In the genomic region with DNA sequence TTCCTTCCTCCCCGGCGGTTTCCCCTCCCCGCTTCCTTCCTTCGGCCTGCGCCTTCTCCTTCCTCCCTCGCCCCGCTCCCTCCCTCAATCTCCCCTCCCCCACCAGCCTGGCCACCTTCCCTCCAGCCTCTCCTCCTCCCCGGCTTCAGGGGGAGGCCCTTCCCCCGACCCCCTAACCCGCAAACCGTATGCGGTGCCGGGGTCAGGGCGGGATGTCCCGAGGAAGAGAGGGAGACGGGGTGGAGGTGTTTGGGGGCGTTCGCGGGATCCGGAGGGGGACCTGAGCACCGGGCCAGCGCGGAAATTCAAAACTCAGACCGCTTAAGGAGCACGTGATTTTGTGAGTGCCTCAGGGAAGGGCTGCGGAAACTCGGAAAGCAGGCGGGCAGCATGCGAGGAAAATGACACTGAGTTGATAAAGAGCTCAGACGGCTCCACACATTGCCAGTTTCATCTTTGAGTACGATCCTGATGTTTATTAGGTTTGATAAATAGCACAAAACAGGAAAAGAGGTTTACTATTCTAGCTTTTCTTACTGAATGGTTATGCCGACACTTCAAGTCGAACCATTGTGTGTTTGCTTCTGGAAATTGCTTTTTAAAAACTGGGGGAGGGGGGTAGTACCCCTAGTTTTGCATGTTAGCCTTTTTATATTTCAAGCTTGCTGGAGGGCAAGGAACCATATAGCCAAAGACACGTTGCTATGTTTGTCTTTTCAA, we compare ENCODE assay signal across 8 cellular contexts. TPM values are rescaled to one million over a fixed set of nuclear protein-coding genes. Genes with fewer than 3 reads are reported as not detected.
DNase-seq lines count a peak whose midpoint lies in the region; ATAC-seq and TF ChIP-seq lines count a peak whose summit lies in the region.

No MANE protein-coding gene starts in this region.

- H3K4me1 Mint-ChIP-seq in CD4-positive, CD25-positive, alpha-beta regulatory T cell: peaks cover 20 to 54% (median 27%) of the 10 kb centered on the region in 4 donors
- H3K4me1 Mint-ChIP-seq in activated naive CD8-positive, alpha-beta T cell treated with anti-CD3 and anti-CD28 coated beads for 36 hours: peaks cover 36% of the 10 kb centered on the region

- TF ChIP-seq CTCF in OCI-LY7 (conservative IDR thresholded peaks at IDR 0.05; ENCODE audit: low read length): no peak
- TF ChIP-seq CTCF in heart right ventricle (IDR thresholded peaks at IDR 0.05): no peak
- TF ChIP-seq CTCF in psoas muscle (IDR thresholded peaks at IDR 0.05): no peak

- intact Hi-C loops in OCI-LY7 (cut with micrococcal nuclease; ENCODE audit: unreplicated experiment): loop anchor here (5.0 kb wide), 1 partner anchor 244 kb away; no protein-coding TSS in a partner anchor
- intact Hi-C loops in heart right ventricle (cut with DNase I): loop anchor here in 9 of 10 donors (5.0 to 10.0 kb wide), 10 partner anchors 63 to 703 kb away; a partner anchor contains a TSS
- intact Hi-C loops in psoas muscle (cut with DNase I): loop anchor here (5.0 to 10.0 kb wide), 3 partner anchors 61 to 197 kb away; a partner anchor contains a TSS

- POLR2A ChIA-PET in OCI-LY7 (lab: Charles Lee): interaction anchor here (0.5 to 1.6 kb wide), 10 partner anchors 17 to 938 kb away, joined by 3 to 8 read pairs (median 4); a partner anchor contains a TSS

- BruUV-seq in OCI-LY7 (replicated peaks; lab: Mats Ljungman, UMichigan): TSS peak; percentile 61

- peak overlapping the region; percentile 89 for H3K4me2 ChIP-seq in OCI-LY7 (ENCODE audit: low read length)

- H3K27ac Mint-ChIP-seq in CD4-positive, CD25-positive, alpha-beta regulatory T cell: peak overlapping the region; percentile 36 to 80 (median 52)
- H3K27ac Mint-ChIP-seq in activated naive CD8-positive, alpha-beta T cell treated with anti-CD3 and anti-CD28 coated beads for 36 hours: peak overlapping the region; percentile 95

- H3K27me3 Mint-ChIP-seq in CD4-positive, CD25-positive, alpha-beta regulatory T cell: peaks cover 75% of the 10 kb centered on the region
- H3K27me3 Mint-ChIP-seq in activated naive CD8-positive, alpha-beta T cell treated with anti-CD3 and anti-CD28 coated beads for 36 hours: peaks cover 14% of the 10 kb centered on the region

- H3K79me2 ChIP-seq in OCI-LY7 (ENCODE audit: insufficient read depth, low read depth, low read length): peaks cover 29% of the 10 kb centered on the region; the same call in 1 of the 2 replicates

- H3K36me3 ChIP-seq in CD4-positive, CD25-positive, alpha-beta regulatory T cell (ENCODE audit: control insufficient read depth, insufficient read depth, low read length): no peaks in the 10 kb centered on the region
- H3K36me3 ChIP-seq in OCI-LY7 (ENCODE audit: insufficient read depth, low read length) (no peaks in the 10 kb centered on the region), heart right ventricle (no peaks in the 10 kb centered on the region), psoas muscle (ENCODE audit: insufficient read depth in 1 of 2, low read depth in 1 of 2) (no peaks in the 10 kb centered on the region)

- 1 to 2% methylated on average over 29 to 34 of the region's 34 CpGs for WGBS in heart right ventricle, 2 donors
- WGBS in psoas muscle, 3 donors: 1 to 2% (median 2%) methylated on average over 30 to 34 of the region's 34 CpGs

- H3K27me3 ChIP-seq in CD4-positive, CD25-positive, alpha-beta regulatory T cell (ENCODE audit: control insufficient read depth, insufficient read depth, low read length): peaks cover 24% of the 10 kb centered on the region
- H3K27me3 ChIP-seq in heart right ventricle (peaks cover 0 to 87% (median 0%) of the 10 kb centered on the region in 7 donors), psoas muscle (ENCODE audit: insufficient read depth in 3 of 3, low read length in 2 of 3) (peaks cover 0 to 9% (median 5%) of the 10 kb centered on the region in 3 donors)

- no peaks in the 10 kb centered on the region for H3K9me3 ChIP-seq in CD4-positive, CD25-positive, alpha-beta regulatory T cell (ENCODE audit: control insufficient read depth in 2 of 2, low read length in 2 of 2)
- H3K9me3 ChIP-seq in OCI-LY7 (ENCODE audit: low read length) (no peaks in the 10 kb centered on the region), heart right ventricle (no peaks in the 10 kb centered on the region), psoas muscle (no peaks in the 10 kb centered on the region)

- CTCF ChIA-PET in OCI-LY7 (lab: Charles Lee; ENCODE audit: unreplicated experiment): no interaction called here

- no peaks in the 10 kb centered on the region for H3K9me2 ChIP-seq in OCI-LY7 (ENCODE audit: insufficient read depth, low read length)

- no peaks in the 10 kb centered on the region for H3K36me3 Mint-ChIP-seq in CD4-positive, CD25-positive, alpha-beta regulatory T cell
- H3K36me3 Mint-ChIP-seq in activated naive CD8-positive, alpha-beta T cell treated with anti-CD3 and anti-CD28 coated beads for 36 hours: peaks cover 20% of the 10 kb centered on the region

- peak overlapping the region; percentile 87 for H2AFZ ChIP-seq in OCI-LY7 (ENCODE audit: low read length)

- no peak overlapping the region for H3K27ac ChIP-seq in CD4-positive, CD25-positive, alpha-beta regulatory T cell (ENCODE audit: insufficient read depth, low read length, poor library complexity, severe bottlenecking)
- H3K27ac ChIP-seq in OCI-LY7 (ENCODE audit: low read depth, low read length, poor library complexity, severe bottlenecking) (peak overlapping the region; percentile 51), heart right ventricle (peak overlapping the region; percentile 64 to 99 (median 92)), psoas muscle (peak overlapping the region; percentile 88)

- peaks cover 0 to 7% (median 0%) of the 10 kb centered on the region in 7 donors for H3K9me3 Mint-ChIP-seq in CD4-positive, CD25-positive, alpha-beta regulatory T cell
- no peaks in the 10 kb centered on the region for H3K9me3 Mint-ChIP-seq in activated naive CD8-positive, alpha-beta T cell treated with anti-CD3 and anti-CD28 coated beads for 36 hours

- no peak overlapping the region for H3K4me3 ChIP-seq in CD4-positive, CD25-positive, alpha-beta regulatory T cell (ENCODE audit: low read depth, low read length)
- peak overlapping the region; percentile 82 for H3K4me3 ChIP-seq in OCI-LY7 (ENCODE audit: low read depth, low read length, poor library complexity, severe bottlenecking)
- H3K4me3 ChIP-seq in heart right ventricle: peak overlapping the region; percentile 50 to 97 (median 82)
- peak overlapping the region; percentile 87 for H3K4me3 ChIP-seq in psoas muscle

- 0 out of 2 replicates have a peak, but pooled peaks cover 6% of the 10 kb centered on the region for H4K20me1 ChIP-seq in OCI-LY7 (ENCODE audit: insufficient read depth, low read length)

- peak in 2 of 3 donors; percentile 15 to 47 for DNase-seq in CD4-positive, CD25-positive, alpha-beta regulatory T cell
- DNase-seq in OCI-LY7 (ENCODE audit: low spot score) (peak; percentile 66), heart right ventricle (peak in 1 of 2 donors; percentile 66), psoas muscle (no peak), islet precursor cell (no peak)
- DNase-seq in activated naive CD8-positive, alpha-beta T cell treated with anti-CD3 and anti-CD28 coated beads for 36 hours: no peak

- no peak for ATAC-seq in CD4-positive, CD25-positive, alpha-beta regulatory T cell (ENCODE audit: low read depth in 2 of 2)
- peak; percentile 1 for ATAC-seq in HG02973 (IDR thresholded peaks at IDR 0.05; ENCODE audit: unreplicated experiment)
- ATAC-seq in heart right ventricle: peak in 6 of 8 donors; percentile 2 to 13 (median 8)
- no peak for ATAC-seq in psoas muscle
- ATAC-seq in HG03280 (IDR thresholded peaks at IDR 0.05; ENCODE audit: unreplicated experiment): no peak

- H3K4me1 ChIP-seq in CD4-positive, CD25-positive, alpha-beta regulatory T cell (ENCODE audit: control insufficient read depth, insufficient read depth, low read length, poor library complexity, severe bottlenecking): peaks cover 60% of the 10 kb centered on the region
- H3K4me1 ChIP-seq in OCI-LY7 (ENCODE audit: insufficient read depth, low read length, poor library complexity, severe bottlenecking) (peaks cover 16% of the 10 kb centered on the region), heart right ventricle (peaks cover 5 to 38% (median 24%) of the 10 kb centered on the region in 9 donors), psoas muscle (peaks cover 6% of the 10 kb centered on the region)

- H3K4me3 Mint-ChIP-seq in CD4-positive, CD25-positive, alpha-beta regulatory T cell: peak overlapping the region; percentile 90 to 97 (median 94)
- H3K4me3 Mint-ChIP-seq in activated naive CD8-positive, alpha-beta T cell treated with anti-CD3 and anti-CD28 coated beads for 36 hours: peak overlapping the region; percentile 85

RNA-seq across cellular contexts. Expression of a gene that starts 5.4 kb away (rescaled TPM):
- total RNA-seq in CD4-positive, CD25-positive, alpha-beta regulatory T cell: 11.8 TPM
- 10 to 100 TPM in 1 of 4 donors, 1 to 10 TPM in 3; 3.5 to 10.6 (median 6.0) TPM for polyA plus RNA-seq in CD4-positive, CD25-positive, alpha-beta regulatory T cell
- 13.1 and 16.5 TPM in 2 replicates for total RNA-seq in OCI-LY7 (2014; rRNA removed; shearing (Covaris generic))
- 36.1 and 49.9 TPM in 2 replicates for total RNA-seq in OCI-LY7 (2022)
- 1 to 10 TPM; 4.8 to 6.1 TPM for total RNA-seq in activated naive CD8-positive, alpha-beta T cell treated with anti-CD3 and anti-CD28 coated beads for 36 hours
- total RNA-seq in heart right ventricle: 1 to 10 TPM; 3.6 to 10.0 (median 7.8) TPM
- polyA plus RNA-seq in heart right ventricle: 1 to 10 TPM; 1.6 to 3.7 TPM
- 1 to 10 TPM; 3.5 to 7.5 (median 4.2) TPM for total RNA-seq in psoas muscle
- 1 to 10 TPM in 2 of 3 donors, under 1 TPM in 1; 0.81 to 7.4 (median 2.1) TPM for polyA plus RNA-seq in psoas muscle

Comparison
In these comparisons a context has a peak if more than half of its experiments do, and no peak if none do; other contexts are left out.
1. ATAC-seq: peak in HG02973 (single experiment) and heart right ventricle (6 of 8); none in CD4-positive, CD25-positive, alpha-beta regulatory T cell (0 of 2), psoas muscle (0 of 4) and HG03280 (single experiment).
2. DNase-seq: peak in CD4-positive, CD25-positive, alpha-beta regulatory T cell (2 of 3) and OCI-LY7 (single experiment); none in activated naive CD8-positive, alpha-beta T cell treated with anti-CD3 and anti-CD28 coated beads for 36 hours (single experiment), psoas muscle (0 of 2) and islet precursor cell (single experiment).